ENCODE assay signal across 17 cellular contexts in the genomic region with DNA sequence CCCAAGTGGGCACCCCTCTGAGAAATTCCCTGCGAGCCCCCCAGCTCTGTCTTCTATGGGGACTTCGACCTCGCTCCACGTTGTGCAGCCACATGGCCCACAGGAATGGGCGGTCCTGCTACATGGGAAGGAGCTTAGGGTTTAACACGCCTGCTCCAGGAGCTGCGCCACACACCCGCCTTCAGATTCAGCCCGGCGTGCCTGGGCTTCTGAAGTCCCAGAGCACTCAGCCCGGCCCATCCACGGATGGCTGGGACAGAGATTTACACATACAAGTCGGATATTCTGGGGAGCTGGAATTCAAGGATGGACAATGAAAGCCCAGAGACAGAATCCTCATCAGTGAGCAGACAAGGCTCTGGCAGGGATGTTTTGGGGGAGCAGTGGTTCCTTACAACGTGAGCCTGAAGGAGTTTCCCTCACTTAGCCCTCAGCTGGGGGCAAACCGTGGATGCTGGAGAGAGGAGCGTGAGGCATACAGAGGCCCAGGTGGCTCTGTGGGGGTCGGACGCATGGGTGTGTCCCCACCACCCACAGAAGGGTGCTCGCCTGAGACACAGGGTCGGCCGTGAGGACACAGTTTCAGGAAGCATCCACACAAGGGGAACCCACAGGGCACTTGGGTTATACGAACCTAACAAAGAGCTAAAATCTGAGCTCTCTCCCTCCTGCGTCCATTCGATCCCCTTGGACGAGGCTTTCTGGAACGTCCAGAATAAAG.
DNase-seq lines count a peak whose midpoint lies in the region; ATAC-seq, FAIRE-seq and TF ChIP-seq lines count a peak whose summit lies in the region.
"Had no signal": no experiment of that assay in that cellular context is flagged by ENCODE, and none has a peak within 500 bp of the region (broad histone marks: within the 10 kb centered on the region; RNA-seq: fewer than 3 reads in every experiment).

No MANE protein-coding gene starts in this region.

- H3K36me3 ChIP-seq in HepG2 (replicated peaks in 1 of 2; ENCODE audit: control insufficient read depth in 1 of 2, insufficient read depth in 2 of 2, low read length in 2 of 2) (no peaks in the 10 kb centered on the region), right lobe of liver (no peaks in the 10 kb centered on the region), sigmoid colon (no peaks in the 10 kb centered on the region), PC-3 (ENCODE audit: low read depth, low read length) (no peaks in the 10 kb centered on the region)

- H3K4me1 ChIP-seq in HepG2 (ENCODE audit: insufficient read depth, low read length) (no peaks in the 10 kb centered on the region), right lobe of liver (no peaks in the 10 kb centered on the region), sigmoid colon (no peaks in the 10 kb centered on the region), PC-3 (ENCODE audit: insufficient read depth, low read length) (no peaks in the 10 kb centered on the region)

- TF ChIP-seq CTCF in HepG2 (CRISPR knock-in tag; IDR thresholded peaks at IDR 0.05) (no peak), right lobe of liver (IDR thresholded peaks at IDR 0.05) (no peak), sigmoid colon (IDR thresholded peaks at IDR 0.05) (no peak), PC-3 (conservative IDR thresholded peaks at IDR 0.05; ENCODE audit: low read depth, low read length) (no peak)

- H3K79me2 ChIP-seq in HepG2 (ENCODE audit: insufficient read depth, low read length) (no peaks in the 10 kb centered on the region), PC-3 (ENCODE audit: low read length) (no peaks in the 10 kb centered on the region)

- H3K9me3 ChIP-seq in HepG2 (ENCODE audit: low read length) (no peaks in the 10 kb centered on the region), right lobe of liver (no peaks in the 10 kb centered on the region), sigmoid colon (no peaks in the 10 kb centered on the region), PC-3 (ENCODE audit: low read length) (no peaks in the 10 kb centered on the region)

- TF ChIP-seq RAD21 in HepG2 (CRISPR knock-in tag; IDR thresholded peaks at IDR 0.05), result no peak

- H3K9me2 ChIP-seq in PC-3 (replicated peaks; ENCODE audit: low read length), result no peaks in the 10 kb centered on the region

- no peak for DNase-seq in HepG2 (ENCODE audit: low spot score)
- DNase-seq in right lobe of liver, result no peak
- DNase-seq in islet precursor cell, result peak; percentile 50
- peak; percentile 57 for DNase-seq in sigmoid colon
- DNase-seq in PC-3, result no peak
- DNase-seq: ACHN, AML-193, GF-D8, GM23248, NCI-H1105 treated with DMSO at 0.1 percent for 48 hours, NCI-H1694 treated with DMSO at 0.1 percent for 48 hours, NCI-H345, NCI-H526 treated with DMSO at 0.1 percent for 48 hours had no signal

- POLR2A ChIA-PET in HepG2 (lab: Yijun Ruan, JAX) (no interaction called here), PC-3 (lab: Charles Lee; ENCODE audit: unreplicated experiment) (no interaction called here)

- H2AFZ ChIP-seq in HepG2 (ENCODE audit: low read length) (no peak overlapping the region), PC-3 (ENCODE audit: low read length) (no peak overlapping the region)
- H2AFZ ChIP-seq: GM23248 had no signal

- intact Hi-C loops in HepG2 (cut with micrococcal nuclease; ENCODE audit: unreplicated experiment) (no loop called here), right lobe of liver (cut with DNase I) (no loop called here), sigmoid colon (cut with DNase I) (no loop called here), PC-3 (cut with micrococcal nuclease) (no loop called here)

- in situ Hi-C loops in HepG2 (cut with HindIII; ENCODE audit: extremely low pct_ligation_motif_present, low pct_unique_long_range_greater_than_20kb), result no loop called here

- H3K9ac ChIP-seq in HepG2 (ENCODE audit: insufficient read depth, low read depth, low read length) (no peak overlapping the region), PC-3 (ENCODE audit: low read length) (no peak overlapping the region)
- H3K9ac ChIP-seq: GM23248 had no signal

- H3K27me3 ChIP-seq in HepG2 (ENCODE audit: control insufficient read depth in 1 of 2, insufficient read depth in 2 of 2, low read length in 2 of 2) (peaks cover 2 to 54% of the 10 kb centered on the region in 2 experiments; a peak in 4 of 5 replicates), right lobe of liver (no peaks in the 10 kb centered on the region), sigmoid colon (peaks cover 0 to 35% (median 0%) of the 10 kb centered on the region in 3 donors), PC-3 (ENCODE audit: low read length) (peaks cover 65% of the 10 kb centered on the region)

- H3K27ac ChIP-seq in HepG2 (ENCODE audit: extremely low read length, insufficient read depth, low read length), result no peak overlapping the region
- no peak overlapping the region for H3K27ac ChIP-seq in right lobe of liver
- H3K27ac ChIP-seq in sigmoid colon, result no peak overlapping the region
- no peak overlapping the region for H3K27ac ChIP-seq in PC-3 (ENCODE audit: low read length)
- H3K27ac ChIP-seq: GM23248 had no signal

- no TSS peak for BruUV-seq in HepG2 (replicated peaks; lab: Mats Ljungman, UMichigan)
- no TSS peak for BruUV-seq in PC-3 (replicated peaks; lab: Mats Ljungman, UMichigan)

- H3K4me2 ChIP-seq in HepG2 (ENCODE audit: low read depth, low read length) (no peak overlapping the region), PC-3 (ENCODE audit: low read length) (no peak overlapping the region)

- FAIRE-seq in HepG2 (lab: Jason Lieb, UNC), result no peak
- FAIRE-seq: GM12891, GM18507 had no signal

- ATAC-seq in HepG2, result peak; percentile 15; the same call in 1 of the 3 replicates
- no peak for ATAC-seq in right lobe of liver
- no peak for ATAC-seq in HG02981 (IDR thresholded peaks at IDR 0.05; ENCODE audit: unreplicated experiment)
- no peak for ATAC-seq in HG02571 (IDR thresholded peaks at IDR 0.05; ENCODE audit: unreplicated experiment)
- ATAC-seq in PC-3, result no peak

- TF ChIP-seq EP300 in HepG2 (IDR thresholded peaks at IDR 0.05; ENCODE audit: low read depth in 2 of 2, low read length in 2 of 2) (no peak), HepG2 (CRISPR knock-in tag; IDR thresholded peaks at IDR 0.05; ENCODE audit: borderline replicate concordance) (no peak), sigmoid colon (IDR thresholded peaks at IDR 0.05) (no peak)

- H4K20me1 ChIP-seq in HepG2 (ENCODE audit: insufficient read depth, low read length) (peaks cover 10% of the 10 kb centered on the region; the same call in 1 of the 2 replicates), PC-3 (ENCODE audit: low read length) (no peaks in the 10 kb centered on the region)

- TF ChIP-seq POLR2A in HepG2 (IDR thresholded peaks at IDR 0.05; ENCODE audit: insufficient read depth in 1 of 2, low read depth in 2 of 2, low read length in 2 of 2), result no peak
- TF ChIP-seq POLR2A in right lobe of liver (IDR thresholded peaks at IDR 0.05), result no peak
- no peak for TF ChIP-seq POLR2A in sigmoid colon (IDR thresholded peaks at IDR 0.05)

- H3F3A ChIP-seq in PC-3 (ENCODE audit: low read length, unreplicated experiment), result no peaks in the 10 kb centered on the region

- CTCF ChIA-PET in HepG2 (lab: Yijun Ruan, JAX; ENCODE audit: low intra/inter-chr PET ratio, low total read pairs), result no interaction called here
- CTCF ChIA-PET in PC-3 (lab: Charles Lee), result no interaction called here

- H3K4me3 ChIP-seq in HepG2 (replicated peaks in 1 of 3; ENCODE audit: insufficient read depth in 1 of 3, low read depth in 2 of 3, low read length in 3 of 3) (no peak overlapping the region), right lobe of liver (no peak overlapping the region), sigmoid colon (no peak overlapping the region), PC-3 (ENCODE audit: low read length) (no peak overlapping the region)
- H3K4me3 ChIP-seq: GM23248 had no signal

- WGBS in HepG2 (ENCODE audit: low lambda C conversion rate), result 48% methylated on average over 13 of the region's 26 CpGs
- 59% methylated on average over 9 of the region's 26 CpGs for WGBS in right lobe of liver (ENCODE audit: insufficient coverage, low coverage, low lambda C conversion rate, missing lambda C conversion rate)
- 81 to 84% methylated on average over 26 of the region's 26 CpGs for WGBS in sigmoid colon, 2 donors

TF ChIP-seq in HepG2, 621 proteins besides CTCF, POLR2A, EP300 and RAD21:
- TF ChIP-seq KDM5B (CRISPR knock-in tag; IDR thresholded peaks at IDR 0.05; ENCODE audit: borderline replicate concordance) (no peak), GATA4 (IDR thresholded peaks at IDR 0.05; ENCODE audit: borderline replicate concordance, low read depth) (no peak), ARNT (IDR thresholded peaks at IDR 0.05) (no peak), ZNF614 (CRISPR knock-in tag; IDR thresholded peaks at IDR 0.05; ENCODE audit: borderline replicate concordance) (no peak), STAG1 (CRISPR knock-in tag; IDR thresholded peaks at IDR 0.05) (no peak)

Comparison
In these comparisons a context has a peak if more than half of its experiments do, and no peak if none do; other contexts are left out.
1. DNase-seq: peak in islet precursor cell (single experiment) and sigmoid colon (single experiment); none in HepG2 (single experiment), right lobe of liver (0 of 3) and PC-3 (single experiment).